ENCODE assay signal across 12 cellular contexts in genomic region chr5:173714551-173715428, GRCh38.
DNase-seq lines count a peak whose midpoint lies in the region; ATAC-seq and TF ChIP-seq lines count a peak whose summit lies in the region.
"Had no signal": no experiment of that assay in that cellular context is flagged by ENCODE, and none has a peak within 500 bp of the region (broad histone marks: within the 10 kb centered on the region; RNA-seq: fewer than 3 reads in every experiment).

No MANE protein-coding gene starts in this region.

- no peak for TF ChIP-seq CTCF in HFF-Myc (IDR thresholded peaks at IDR 0.05; ENCODE audit: low read depth, low read length, missing control alignments)
- no peak for TF ChIP-seq CTCF in activated CD8-positive, alpha-beta T cell treated with anti-CD3 and anti-CD28 coated beads for 36 hours (IDR thresholded peaks at IDR 0.05)

- no peak overlapping the region for H3K4me3 Mint-ChIP-seq in T-helper 17 cell
- no peak overlapping the region for H3K4me3 Mint-ChIP-seq in activated CD8-positive, alpha-beta T cell treated with anti-CD3 and anti-CD28 coated beads for 36 hours
- H3K4me3 Mint-ChIP-seq: activated T-helper 1 cell treated with anti-CD3 and anti-CD28 coated beads, Interleukin-12 subunit alpha, Interleukin-12 subunit beta, Interleukin-2, Interleukin-4 antibody, amounts not matched to agents 30 ng/mL and 10 ng/mL and 1 ng/mL, durations not matched to agents 14 hours and 24 hours and 36 hours; CD4-positive, CD25-positive, alpha-beta regulatory T cell had no signal

- ATAC-seq in T-helper 17 cell (peak; percentile 49), HG03175 (IDR thresholded peaks at IDR 0.05; ENCODE audit: unreplicated experiment) (no peak), GM21515 (IDR thresholded peaks at IDR 0.05; ENCODE audit: unreplicated experiment) (no peak)
- no peak for ATAC-seq in activated CD8-positive, alpha-beta T cell treated with anti-CD3 and anti-CD28 coated beads for 36 hours

- H3K4me3 ChIP-seq in HFF-Myc (replicated peaks; ENCODE audit: low read depth, low read length) = no peak overlapping the region
- H3K4me3 ChIP-seq: uterus had no signal

- no peak overlapping the region for H3K27ac Mint-ChIP-seq in T-helper 17 cell
- H3K27ac Mint-ChIP-seq in activated CD8-positive, alpha-beta T cell treated with anti-CD3 and anti-CD28 coated beads for 36 hours = no peak overlapping the region
- H3K27ac Mint-ChIP-seq: activated T-helper 1 cell treated with anti-CD3 and anti-CD28 coated beads, Interleukin-12 subunit alpha, Interleukin-12 subunit beta, Interleukin-2, Interleukin-4 antibody, amounts not matched to agents 30 ng/mL and 10 ng/mL and 1 ng/mL, durations not matched to agents 14 hours and 24 hours and 36 hours; CD4-positive, CD25-positive, alpha-beta regulatory T cell had no signal

- POLR2A ChIA-PET in activated CD8-positive, alpha-beta T cell treated with anti-CD3 and anti-CD28 coated beads for 36 hours (lab: Charles Lee) = no interaction called here

- no peaks in the 10 kb centered on the region for H3K9me3 ChIP-seq in T-helper 17 cell (ENCODE audit: control insufficient read depth, low read length, poor library complexity, severe bottlenecking)
- H3K9me3 ChIP-seq: uterus had no signal

- peak; percentile 51 for DNase-seq in 8988T
- peak; percentile 41 for DNase-seq in HFF-Myc (ENCODE audit: extremely low read depth, low read depth)
- no peak for DNase-seq in T-helper 17 cell
- DNase-seq in fibroblast of the conjunctiva (ENCODE audit: low read depth) = peak; percentile 28
- no peak for DNase-seq in foreskin melanocyte
- DNase-seq in activated CD8-positive, alpha-beta T cell treated with anti-CD3 and anti-CD28 coated beads for 36 hours = no peak
- DNase-seq: CD4-positive, CD25-positive, alpha-beta regulatory T cell; NCI-H1105 treated with DMSO at 0.1 percent for 48 hours; uterus had no signal

- no peaks in the 10 kb centered on the region for H3K9me3 Mint-ChIP-seq in activated CD8-positive, alpha-beta T cell treated with anti-CD3 and anti-CD28 coated beads for 36 hours
- H3K9me3 Mint-ChIP-seq: activated T-helper 1 cell treated with anti-CD3 and anti-CD28 coated beads, Interleukin-12 subunit alpha, Interleukin-12 subunit beta, Interleukin-2, Interleukin-4 antibody, amounts not matched to agents 30 ng/mL and 10 ng/mL and 1 ng/mL, durations not matched to agents 14 hours and 24 hours and 36 hours had no signal

- H3K27me3 Mint-ChIP-seq in T-helper 17 cell = peaks cover 30% of the 10 kb centered on the region
- peaks cover 2% of the 10 kb centered on the region for H3K27me3 Mint-ChIP-seq in activated CD8-positive, alpha-beta T cell treated with anti-CD3 and anti-CD28 coated beads for 36 hours
- H3K27me3 Mint-ChIP-seq: CD4-positive, CD25-positive, alpha-beta regulatory T cell had no signal

- CTCF ChIA-PET in activated CD8-positive, alpha-beta T cell treated with anti-CD3 and anti-CD28 coated beads for 36 hours (lab: Charles Lee) = no interaction called here

- peaks cover 2% of the 10 kb centered on the region for H3K36me3 Mint-ChIP-seq in T-helper 17 cell (ENCODE audit: low read depth)
- H3K36me3 Mint-ChIP-seq in activated CD8-positive, alpha-beta T cell treated with anti-CD3 and anti-CD28 coated beads for 36 hours (ENCODE audit: low read depth) = no peaks in the 10 kb centered on the region

- intact Hi-C loops in activated CD8-positive, alpha-beta T cell treated with anti-CD3 and anti-CD28 coated beads for 36 hours (cut with micrococcal nuclease) = no loop called here

- H3K4me1 Mint-ChIP-seq in T-helper 17 cell = peaks cover 3% of the 10 kb centered on the region
- H3K4me1 Mint-ChIP-seq in activated CD8-positive, alpha-beta T cell treated with anti-CD3 and anti-CD28 coated beads for 36 hours (ENCODE audit: low read depth) = no peaks in the 10 kb centered on the region

Comparison
In these comparisons a context has a peak if more than half of its experiments do, and no peak if none do; other contexts are left out.
1. DNase-seq: peak in 8988T (single experiment), HFF-Myc (single experiment) and fibroblast of the conjunctiva (single experiment); none in T-helper 17 cell (0 of 3), foreskin melanocyte (single experiment) and activated CD8-positive, alpha-beta T cell treated with anti-CD3 and anti-CD28 coated beads for 36 hours (single experiment).